In the genomic region with DNA sequence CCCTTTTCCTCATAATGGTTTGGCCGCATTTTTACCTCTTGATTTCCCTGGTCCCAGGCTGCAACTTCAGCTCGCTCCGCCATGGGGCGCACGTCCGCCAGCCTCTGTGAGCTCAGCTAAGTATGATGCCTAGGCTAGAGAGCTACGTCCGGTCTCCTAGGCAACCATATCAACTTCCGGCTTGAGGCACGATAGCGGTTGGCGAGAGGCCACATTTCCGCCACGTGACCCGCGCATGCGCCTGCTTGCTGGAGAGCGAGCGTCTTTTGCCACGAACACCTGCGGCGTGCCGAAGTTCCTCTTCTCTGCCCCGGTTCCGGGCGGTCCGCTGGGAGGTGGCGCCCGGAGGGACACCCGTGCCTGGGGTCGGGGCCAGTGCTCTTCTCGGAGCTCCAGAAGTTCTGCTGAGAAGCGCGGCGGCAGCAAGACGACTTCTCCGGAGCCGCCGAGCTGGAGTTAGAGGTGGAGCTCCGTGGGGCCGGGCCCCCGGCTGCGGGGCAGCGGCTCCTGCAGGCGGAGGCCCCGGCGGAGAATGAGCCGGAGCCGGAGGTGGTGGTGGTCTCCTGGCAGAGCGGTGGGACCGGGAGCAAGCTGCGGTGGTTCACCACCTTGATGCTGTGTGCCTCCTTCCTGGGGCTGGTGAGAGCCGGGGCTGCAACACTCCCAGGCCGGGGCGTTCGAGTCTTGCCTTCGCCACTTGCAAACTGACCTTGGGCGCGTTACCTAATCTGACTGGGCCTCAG, we compare ENCODE assay signal across 1 cellular context.
TF ChIP-seq lines count a peak whose summit lies in the region.

No MANE protein-coding gene starts in this region.

TF ChIP-seq in WTC11, 78 proteins besides CTCF, POLR2A, EP300 and RAD21 (continued from another document):
- TF ChIP-seq, protein P1, sequence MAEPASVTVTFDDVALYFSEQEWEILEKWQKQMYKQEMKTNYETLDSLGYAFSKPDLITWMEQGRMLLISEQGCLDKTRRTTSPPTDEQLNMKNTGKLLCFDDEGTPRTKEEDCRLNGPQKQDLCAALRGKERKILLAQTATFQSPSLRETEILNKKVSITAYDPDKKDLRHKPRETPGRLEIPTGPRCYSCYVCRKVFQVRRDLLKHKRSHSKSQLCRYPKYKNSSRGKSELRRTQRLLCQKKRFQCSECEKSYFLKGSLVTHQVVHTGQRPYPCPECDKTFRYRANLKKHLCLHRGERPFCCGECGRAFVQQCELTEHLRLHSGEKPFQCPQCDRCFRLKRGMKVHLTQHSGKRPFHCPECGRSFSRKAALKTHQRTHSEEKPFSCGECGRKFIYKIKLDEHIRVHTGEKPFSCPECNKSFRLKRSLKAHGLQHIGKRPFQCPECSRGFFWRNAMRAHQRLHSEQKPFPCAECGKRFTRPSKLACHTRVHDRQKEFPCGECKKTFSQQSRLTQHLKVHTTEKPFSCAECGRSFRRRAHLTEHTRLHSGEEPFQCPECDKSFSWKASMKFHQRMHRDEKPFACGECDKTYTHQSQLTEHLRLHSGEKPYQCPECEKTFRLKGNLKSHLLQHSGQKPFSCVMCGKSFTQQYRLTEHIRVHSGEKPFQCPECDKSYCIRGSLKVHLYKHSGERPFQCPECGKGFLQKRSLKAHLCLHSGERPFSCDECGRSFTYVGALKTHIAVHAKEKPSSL (CRISPR knock-in tag; conservative IDR thresholded peaks at IDR 0.05): no peak
TF ChIP-seq in WTC11: peak in this region for 24.
